ENCODE assay signal across 22 cellular contexts in the genomic region with DNA sequence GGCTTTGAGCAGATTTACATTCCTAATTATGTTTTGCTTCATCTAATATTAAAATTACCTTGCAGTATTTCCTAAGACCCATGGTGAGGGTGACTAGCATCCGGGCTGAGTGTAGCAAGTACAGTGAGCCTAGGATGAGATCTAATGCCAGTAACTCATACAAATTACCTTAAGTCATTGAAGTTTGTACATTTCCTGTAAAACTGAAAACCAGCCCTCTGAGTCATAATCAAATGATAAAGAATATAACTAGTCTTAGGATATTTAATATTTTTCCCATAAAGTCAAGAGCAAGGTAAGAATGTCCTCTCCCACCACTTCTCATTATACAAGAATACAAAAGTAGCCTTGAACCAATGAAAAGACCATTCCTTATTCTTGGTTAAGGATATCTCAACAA. TPM values are rescaled to one million over a fixed set of nuclear protein-coding genes. Genes with fewer than 3 reads are reported as not detected.
A peak's percentile ranks its signal among the peaks of the same experiment; 100 is the strongest.
DNase-seq lines count a peak whose midpoint lies in the region; ATAC-seq, FAIRE-seq and TF ChIP-seq lines count a peak whose summit lies in the region.
"Had no signal": no experiment of that assay in that cellular context is flagged by ENCODE, and none has a peak within 500 bp of the region (broad histone marks: within the 10 kb centered on the region; RNA-seq: fewer than 3 reads in every experiment).

No MANE protein-coding gene starts in this region.

- ATAC-seq in T-helper 17 cell (no peak), HG02885 (IDR thresholded peaks at IDR 0.05; ENCODE audit: poor library complexity, unreplicated experiment) (no peak)
- ATAC-seq: A549, GM23338, Panc1 had no signal

- peaks cover 12% of the 10 kb centered on the region for H3K4me1 Mint-ChIP-seq in T-helper 17 cell

- TF ChIP-seq CTCF in cardiac fibroblast (IDR thresholded peaks at IDR 0.05; ENCODE audit: low read depth, low read length) = no peak
- no peak for TF ChIP-seq CTCF in fibroblast of the aortic adventitia (IDR thresholded peaks at IDR 0.05; ENCODE audit: insufficient read depth, low read length)

- no peaks in the 10 kb centered on the region for H3K36me3 Mint-ChIP-seq in T-helper 17 cell (ENCODE audit: low read depth)

- no peaks in the 10 kb centered on the region for H4K20me1 ChIP-seq in GM23248 (ENCODE audit: insufficient read depth)

- no peaks in the 10 kb centered on the region for H3K9me3 ChIP-seq in GM23248 (ENCODE audit: low read depth)
- no peaks in the 10 kb centered on the region for H3K9me3 ChIP-seq in T-helper 17 cell (ENCODE audit: control insufficient read depth, low read length, poor library complexity, severe bottlenecking)
- H3K9me3 ChIP-seq: A549 had no signal

- H3K9me2 ChIP-seq in GM23248 (ENCODE audit: insufficient read depth) = no peaks in the 10 kb centered on the region

- FAIRE-seq in GM12892 (lab: Jason Lieb, UNC) = no peak
- FAIRE-seq: A549, GM12891 had no signal

- in situ Hi-C loops in GM23248 (cut with MboI) = no loop called here

- H3K9ac ChIP-seq in GM23248 = no peak overlapping the region
- H3K9ac ChIP-seq: KMS-11 had no signal

- 91 to 95% methylated on average over 1 of the region's 1 CpG for WGBS in GM23248 (ENCODE audit: low coverage in 1 of 2, low lambda C conversion rate in 2 of 2, missing lambda C conversion rate in 2 of 2), 2 experiments

- H3K4me1 ChIP-seq in GM23248 (ENCODE audit: insufficient read depth) = peaks cover 29% of the 10 kb centered on the region

- no peak overlapping the region for H3K4me3 ChIP-seq in GM23248
- H3K4me3 ChIP-seq in cardiac fibroblast (replicated peaks in 1 of 2; ENCODE audit: low read depth in 2 of 2, low read length in 2 of 2) = no peak overlapping the region
- H3K4me3 ChIP-seq in fibroblast of the aortic adventitia (ENCODE audit: low read depth, low read length) = no peak overlapping the region
- H3K4me3 ChIP-seq: A549, GM23338 had no signal

- H3K27me3 Mint-ChIP-seq in T-helper 17 cell = no peaks in the 10 kb centered on the region

- H3K4me2 ChIP-seq in GM23248 (ENCODE audit: unreplicated experiment) = no peak overlapping the region
- H3K4me2 ChIP-seq: A549, GM23338, KMS-11 had no signal

- H3K79me2 ChIP-seq in GM23248 (ENCODE audit: insufficient read depth) = peaks cover 18% of the 10 kb centered on the region; the same call in 1 of the 2 replicates

- peaks cover 28% of the 10 kb centered on the region for H3F3A ChIP-seq in GM23248 (ENCODE audit: insufficient read depth)

- H3K4me3 Mint-ChIP-seq in T-helper 17 cell = no peak overlapping the region
- H3K4me3 Mint-ChIP-seq: GM23338 had no signal

- H3K27ac Mint-ChIP-seq in T-helper 17 cell = no peak overlapping the region
- H3K27ac Mint-ChIP-seq: GM23338 had no signal

- no peak overlapping the region for H3K27ac ChIP-seq in GM23248
- H3K27ac ChIP-seq: A549, KMS-11 had no signal

- no peak overlapping the region for H2AFZ ChIP-seq in GM23248
- H2AFZ ChIP-seq: GM23338 had no signal

- H3K27me3 ChIP-seq in GM23248 (replicated peaks; ENCODE audit: insufficient read depth) = no peaks in the 10 kb centered on the region

- DNase-seq in GM23248 = peak; percentile 26
- DNase-seq in NCI-H226 = peak; percentile 24
- DNase-seq in cardiac fibroblast (ENCODE audit: low read depth in 2 of 2) = peak; percentile 22 to 68
- peak; percentile 51 for DNase-seq in fibroblast of the aortic adventitia (ENCODE audit: low read depth)
- DNase-seq in T-helper 17 cell = no peak
- DNase-seq in GM12892 (ENCODE audit: insufficient read length) = no peak
- DNase-seq in DMS79 (lab: John Stamatoyannopoulos, UW) = no peak
- DNase-seq: C1 segment of cervical spinal cord, DND-41, GDM1, NCI-H1105, NCI-H1694, NCI-H2107, NCI-H2227 treated with DMSO at 0.1 percent for 48 hours, NCI-H524 treated with DMSO at 0.1 percent for 48 hours, SHP77 treated with DMSO at 0.1 percent for 48 hours had no signal

- TF ChIP-seq POLR2A in GM12892 (IDR thresholded peaks at IDR 0.05; ENCODE audit: low read depth, low read length) = no peak

- H3K36me3 ChIP-seq in GM23248 (ENCODE audit: low read depth) = no peaks in the 10 kb centered on the region

RNA-seq across cellular contexts. Expression of gene CHRM5, which starts 54.8 kb away (rescaled TPM):
- 0.43 TPM in 1 of 2 replicates, not detected in the other for total RNA-seq in GM23248 (2014; rRNA removed; shearing (Covaris generic))
- polyA plus RNA-seq in GM23248 (2016; fragmentation: Nextera tagmentation; extraction: Ambion mirVana) = 0.05 TPM in 1 of 2 replicates, not detected in the other
- not detected in 2 replicates for total RNA-seq in fibroblast of the aortic adventitia (ENCODE audit: low replicate concordance)
- not detected for total RNA-seq in T-helper 17 cell
- polyA plus RNA-seq in GM12892 (2012; ENCODE audit: missing spikeins) = 0.06 TPM
- total RNA-seq: GM23338 had no signal
- polyA plus RNA-seq: A549, GM23338 had no signal

Comparison
In these comparisons a context has a peak if more than half of its experiments do, and no peak if none do; other contexts are left out.
1. DNase-seq: peak in GM23248 (single experiment), NCI-H226 (single experiment), cardiac fibroblast (2 of 2) and fibroblast of the aortic adventitia (single experiment); none in T-helper 17 cell (0 of 3), GM12892 (single experiment) and DMS79 (single experiment).